8 cellular contexts compared by ENCODE assay signal in genomic region chr10:72009430-72010081, GRCh38. TPM values are rescaled to one million over a fixed set of nuclear protein-coding genes. Genes with fewer than 3 reads are reported as not detected.
DNase-seq lines count a peak whose midpoint lies in the region; ATAC-seq, FAIRE-seq and TF ChIP-seq lines count a peak whose summit lies in the region.

No MANE protein-coding gene starts in this region.

- H3K18ac ChIP-seq in mesenchymal stem cell (ENCODE audit: low read depth in 1 of 2, low read length in 2 of 2): peak overlapping the region; percentile 95 to 97

- peaks cover 7% of the 10 kb centered on the region for H3K27me3 Mint-ChIP-seq in endothelial cell (ENCODE audit: unreplicated experiment)

- peaks cover 20% of the 10 kb centered on the region for H3K79me1 ChIP-seq in mesenchymal stem cell (replicated peaks; ENCODE audit: low read length, poor library complexity, severe bottlenecking)

- H3K9me3 ChIP-seq in mesenchymal stem cell (ENCODE audit: control insufficient read depth, low read length) (no peaks in the 10 kb centered on the region), tibial nerve (no peaks in the 10 kb centered on the region)

- DNase-seq in NCI-H226 (peak; percentile 95), endothelial cell (ENCODE audit: low spot score) (peak; percentile 49), mesenchymal stem cell (peak; percentile 99), tibial nerve (ENCODE audit: low spot score in 2 of 2) (peak; percentile 74 to 76), GM12891 (ENCODE audit: insufficient read length, low spot score) (no peak)
- no peak for DNase-seq in activated CD4-positive, alpha-beta T cell treated with anti-CD3 and anti-CD28 coated beads, Interleukin-2, amount 50 U/mL, for 4 hours

- H2BK15ac ChIP-seq in mesenchymal stem cell (ENCODE audit: low read depth, poor library complexity, severe bottlenecking): peak overlapping the region; percentile 66

- peak overlapping the region; percentile 96 for H3K27ac Mint-ChIP-seq in endothelial cell (ENCODE audit: unreplicated experiment)

- no peak for FAIRE-seq in GM12891 (lab: Jason Lieb, UNC)

- peak overlapping the region; percentile 54 for H2BK120ac ChIP-seq in mesenchymal stem cell (ENCODE audit: low read depth, low read length)

- H3K36me3 ChIP-seq in mesenchymal stem cell (ENCODE audit: control insufficient read depth in 1 of 2, insufficient read depth in 2 of 2, low read depth in 1 of 2, low read length in 2 of 2): peaks cover 37 to 59% of the 10 kb centered on the region in 2 experiments
- H3K36me3 ChIP-seq in tibial nerve: peaks cover 0 to 41% (median 0%) of the 10 kb centered on the region in 3 donors

- peak overlapping the region in 1 of 2 experiments; percentile 40 for H3K23ac ChIP-seq in mesenchymal stem cell (ENCODE audit: low read length in 2 of 2)

- H3K4me3 ChIP-seq in mesenchymal stem cell (ENCODE audit: insufficient read depth in 1 of 2, low read depth in 1 of 2, low read length in 2 of 2): peak overlapping the region in 1 of 2 experiments; percentile 39
- H3K4me3 ChIP-seq in tibial nerve: peak overlapping the region in 1 of 4 donors; percentile 17

- H2AFZ ChIP-seq in mesenchymal stem cell (ENCODE audit: low read depth, low read length): peak overlapping the region; percentile 48

- H2BK12ac ChIP-seq in mesenchymal stem cell (ENCODE audit: low read length in 2 of 2): peak overlapping the region; percentile 90 to 97

- peak overlapping the region; percentile 87 for H3K9ac ChIP-seq in mesenchymal stem cell (ENCODE audit: low read length)

- peaks cover 16% of the 10 kb centered on the region for H3K4me1 Mint-ChIP-seq in endothelial cell (ENCODE audit: unreplicated experiment)

- H3K9me3 Mint-ChIP-seq in endothelial cell (ENCODE audit: unreplicated experiment): no peaks in the 10 kb centered on the region

- peak overlapping the region; percentile 74 for H3K27ac ChIP-seq in mesenchymal stem cell (ENCODE audit: low read length, poor library complexity, severe bottlenecking)
- H3K27ac ChIP-seq in tibial nerve: peak overlapping the region; percentile 79 to 96 (median 86)

- H4K8ac ChIP-seq in mesenchymal stem cell (ENCODE audit: low read length): peak overlapping the region; percentile 97

- peak overlapping the region; percentile 94 for H2AK5ac ChIP-seq in mesenchymal stem cell (ENCODE audit: low read length, severe bottlenecking)

- H3K27me3 ChIP-seq in mesenchymal stem cell (ENCODE audit: control insufficient read depth in 1 of 2, insufficient read depth in 1 of 2, low read length in 2 of 2) (no peaks in the 10 kb centered on the region), tibial nerve (no peaks in the 10 kb centered on the region)

- TF ChIP-seq CTCF in endothelial cell (IDR thresholded peaks at IDR 0.05; ENCODE audit: unreplicated experiment) (no peak), tibial nerve (IDR thresholded peaks at IDR 0.05) (peak in 1 of 5 experiments; percentile 21)

- WGBS in mesenchymal stem cell: 8% methylated on average over 12 of the region's 12 CpGs
- WGBS in tibial nerve, 2 donors: 5 to 11% methylated on average over 9 to 12 of the region's 12 CpGs

- H3K4ac ChIP-seq in mesenchymal stem cell (ENCODE audit: low read depth in 1 of 2, low read length in 2 of 2): peak overlapping the region; percentile 79 to 92

- no peak overlapping the region for H3K4me3 Mint-ChIP-seq in endothelial cell (ENCODE audit: unreplicated experiment)

- H4K91ac ChIP-seq in mesenchymal stem cell (ENCODE audit: low read length): peak overlapping the region; percentile 92

- TF ChIP-seq POLR2A in tibial nerve (IDR thresholded peaks at IDR 0.05) (no peak), GM12891 (IDR thresholded peaks at IDR 0.05; ENCODE audit: low read depth, low read length) (no peak)

- H3K36me3 Mint-ChIP-seq in endothelial cell (ENCODE audit: low read depth, unreplicated experiment): no peaks in the 10 kb centered on the region

- peak; percentile 55 to 93 for TF ChIP-seq EP300 in tibial nerve (IDR thresholded peaks at IDR 0.05)

- H3K4me1 ChIP-seq in mesenchymal stem cell (ENCODE audit: control insufficient read depth, insufficient read depth, low read depth, low read length) (peaks cover 19% of the 10 kb centered on the region), tibial nerve (peaks cover 5 to 93% (median 53%) of the 10 kb centered on the region in 4 donors)

- no peak overlapping the region for H3K14ac ChIP-seq in mesenchymal stem cell (ENCODE audit: low read length in 2 of 2)

- ATAC-seq in GM21619 (IDR thresholded peaks at IDR 0.05; ENCODE audit: unreplicated experiment) (no peak), HG03159 (IDR thresholded peaks at IDR 0.05; ENCODE audit: unreplicated experiment) (no peak)

- H2BK5ac ChIP-seq in mesenchymal stem cell (ENCODE audit: low read depth, low read length, poor library complexity, severe bottlenecking): no peak overlapping the region

- H3K4me2 ChIP-seq in mesenchymal stem cell (ENCODE audit: low read length, poor library complexity, severe bottlenecking): no peak overlapping the region

TF ChIP-seq in GM12891, 5 proteins besides CTCF, POLR2A, EP300 and RAD21:
- TF ChIP-seq TAF1 (IDR thresholded peaks at IDR 0.05; ENCODE audit: low read depth, low read length) (no peak), PAX5 (IDR thresholded peaks at IDR 0.05; ENCODE audit: insufficient read depth, low read length, severe bottlenecking) (no peak), POLR2AphosphoS5 (IDR thresholded peaks at IDR 0.05; ENCODE audit: low read depth, low read length) (no peak), SPI1 (IDR thresholded peaks at IDR 0.05; ENCODE audit: low read depth, low read length) (no peak), POU2F2 (IDR thresholded peaks at IDR 0.05; ENCODE audit: low read depth, low read length) (no peak)

RNA-seq across cellular contexts. Expression of gene CHST3, which starts 45.4 kb away (rescaled TPM):
- total RNA-seq in endothelial cell (ENCODE audit: unreplicated experiment): 3.8 TPM
- polyA plus RNA-seq in mesenchymal stem cell (2013, experiment 1 of 2): 14.6 TPM
- 14.4 TPM for polyA plus RNA-seq in mesenchymal stem cell (2013, experiment 2 of 2)
- 10 to 100 TPM; 41.2 to 56.4 (median 47.4) TPM for total RNA-seq in tibial nerve
- 0.03 TPM for polyA plus RNA-seq in GM12891 (2012; ENCODE audit: low read depth, missing spikeins)

Comparison
In these comparisons a context has a peak if more than half of its experiments do, and no peak if none do; other contexts are left out.
1. DNase-seq: peak in NCI-H226 (single experiment), endothelial cell (single experiment), mesenchymal stem cell (single experiment) and tibial nerve (2 of 2); none in GM12891 (single experiment) and activated CD4-positive, alpha-beta T cell treated with anti-CD3 and anti-CD28 coated beads, Interleukin-2, amount 50 U/mL, for 4 hours (0 of 2).